In the genomic region with DNA sequence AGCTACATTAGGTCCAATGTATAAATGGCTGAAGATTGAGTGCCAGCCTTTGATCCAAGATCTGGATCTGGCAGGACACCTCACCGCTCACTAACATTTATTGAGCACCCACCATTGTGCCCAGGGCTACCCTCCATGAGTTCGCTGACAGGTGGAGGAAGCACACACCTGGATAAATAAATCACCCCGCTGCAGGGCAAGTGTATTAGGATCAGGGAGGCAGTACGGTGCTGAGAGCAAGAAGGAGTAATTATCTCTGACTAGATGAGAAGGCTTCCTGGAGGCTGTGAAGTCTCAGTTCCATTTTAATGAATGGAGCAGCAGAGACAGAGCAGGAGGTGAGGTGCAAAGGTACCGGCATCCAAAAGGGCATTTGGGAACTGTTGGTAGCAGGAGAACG, we compare ENCODE assay signal across 17 cellular contexts.
DNase-seq lines count a peak whose midpoint lies in the region; ATAC-seq lines count a peak whose summit lies in the region.
"Had no signal": no experiment of that assay in that cellular context is flagged by ENCODE, and none has a peak within 500 bp of the region (broad histone marks: within the 10 kb centered on the region; RNA-seq: fewer than 3 reads in every experiment).

No MANE protein-coding gene starts in this region.

- ATAC-seq in Right ventricle myocardium superior (ENCODE audit: poor library complexity) (no peak), HG03521 (IDR thresholded peaks at IDR 0.05; ENCODE audit: unreplicated experiment) (no peak), HG03108 (IDR thresholded peaks at IDR 0.05; ENCODE audit: unreplicated experiment) (no peak)
- ATAC-seq: SK-N-SH treated with all-trans-retinoic acid at 6 μM for 48 hours had no signal

- DNase-seq in DMS53 (lab: John Stamatoyannopoulos, UW), result peak; percentile 13
- DNase-seq in DMS53 treated with DMSO at 0.1 percent for 48 hours (lab: John Stamatoyannopoulos, UW; ENCODE audit: unreplicated experiment), result no peak
- peak; percentile 17 for DNase-seq in cardiac septum (ENCODE audit: low spot score)
- DNase-seq in Right ventricle myocardium superior, result no peak
- DNase-seq in mesenteric fat pad (ENCODE audit: low spot score), result peak; percentile 20
- DNase-seq in substantia nigra (lab: John Stamatoyannopoulos, UW), result no peak
- DNase-seq: HFFc6, Karpas-422, MM.1S, NCI-H187, NCI-H774, SHP77 had no signal

- no peak overlapping the region for H3K27ac ChIP-seq in substantia nigra (ENCODE audit: low read depth, low read length, poor library complexity, severe bottlenecking)
- H3K27ac ChIP-seq: 22Rv1; BLaER1 treated with 17β-estradiol and CSF1 and Interleukin-3, amounts not matched to agents 10 nM and 100 nM had no signal

- intact Hi-C loops in cardiac septum (cut with DNase I), result no loop called here
- intact Hi-C loops in Right ventricle myocardium superior (cut with DNase I), result no loop called here

Comparison
In these comparisons a context has a peak if more than half of its experiments do, and no peak if none do; other contexts are left out.
1. DNase-seq: peak in DMS53 (single experiment), cardiac septum (single experiment) and mesenteric fat pad (single experiment); none in DMS53 treated with DMSO at 0.1 percent for 48 hours (single experiment), Right ventricle myocardium superior (single experiment) and substantia nigra (0 of 49).